Comparison of ENCODE assay signal across 8 cellular contexts in genomic region chr2:208466133-208466919, GRCh38.
DNase-seq lines count a peak whose midpoint lies in the region; ATAC-seq and TF ChIP-seq lines count a peak whose summit lies in the region.

No MANE protein-coding gene starts in this region.

- H3K27me3 Mint-ChIP-seq in nephron (ENCODE audit: low read depth), result no peaks in the 10 kb centered on the region

- H3K4me3 ChIP-seq in cardiac fibroblast (replicated peaks in 1 of 2; ENCODE audit: low read depth in 2 of 2, low read length in 2 of 2), result no peak overlapping the region

- no peak overlapping the region for H3K4me3 Mint-ChIP-seq in nephron

- TF ChIP-seq CTCF in cardiac fibroblast (IDR thresholded peaks at IDR 0.05; ENCODE audit: low read depth, low read length) (peak; percentile 53), nephron (IDR thresholded peaks at IDR 0.05; ENCODE audit: unreplicated experiment in 3 of 3) (peak; percentile 54 to 64 (median 61))

- DNase-seq in SIG-M5 treated with dmso at 0.1 percent for 504 hours (lab: John Stamatoyannopoulos, UW; ENCODE audit: unreplicated experiment) (peak; percentile 74), SIG-M5 (lab: John Stamatoyannopoulos, UW) (no peak), HUDEP-2 (lab: John Stamatoyannopoulos, UW; ENCODE audit: unreplicated experiment in 76 of 76) (peak in 67 of 76 experiments; percentile 2 to 86 (median 48)), NCI-H748 treated with DMSO at 0.1 percent for 48 hours (lab: John Stamatoyannopoulos, UW) (peak; percentile 86), cardiac fibroblast (ENCODE audit: low read depth in 2 of 2) (peak; percentile 39 to 40)
- no peak for DNase-seq in stimulated activated CD4-positive, alpha-beta T cell treated with anti-CD3 and anti-CD28 coated beads, Interleukin-12 subunit alpha, Interleukin-12 subunit beta, amount 100 ng/mL, for 4 hours

- peaks cover 24% of the 10 kb centered on the region for H3K4me1 Mint-ChIP-seq in nephron

- peaks cover 14% of the 10 kb centered on the region for H3K9me3 Mint-ChIP-seq in nephron

- H3K27ac Mint-ChIP-seq in nephron, result peak overlapping the region in 2 of 3 experiments; percentile 79 to 88

- H3K36me3 Mint-ChIP-seq in nephron (ENCODE audit: low read depth), result no peaks in the 10 kb centered on the region

- peak; percentile 78 for ATAC-seq in GM21528 (IDR thresholded peaks at IDR 0.05; ENCODE audit: low FRiP score, unreplicated experiment)

Comparison
In these comparisons a context has a peak if more than half of its experiments do, and no peak if none do; other contexts are left out.
1. DNase-seq: peak in SIG-M5 treated with dmso at 0.1 percent for 504 hours (single experiment), HUDEP-2 (67 of 76), NCI-H748 treated with DMSO at 0.1 percent for 48 hours (single experiment) and cardiac fibroblast (2 of 2); none in SIG-M5 (single experiment) and stimulated activated CD4-positive, alpha-beta T cell treated with anti-CD3 and anti-CD28 coated beads, Interleukin-12 subunit alpha, Interleukin-12 subunit beta, amount 100 ng/mL, for 4 hours (single experiment).